1 cellular context compared by ENCODE assay signal in the genomic region with DNA sequence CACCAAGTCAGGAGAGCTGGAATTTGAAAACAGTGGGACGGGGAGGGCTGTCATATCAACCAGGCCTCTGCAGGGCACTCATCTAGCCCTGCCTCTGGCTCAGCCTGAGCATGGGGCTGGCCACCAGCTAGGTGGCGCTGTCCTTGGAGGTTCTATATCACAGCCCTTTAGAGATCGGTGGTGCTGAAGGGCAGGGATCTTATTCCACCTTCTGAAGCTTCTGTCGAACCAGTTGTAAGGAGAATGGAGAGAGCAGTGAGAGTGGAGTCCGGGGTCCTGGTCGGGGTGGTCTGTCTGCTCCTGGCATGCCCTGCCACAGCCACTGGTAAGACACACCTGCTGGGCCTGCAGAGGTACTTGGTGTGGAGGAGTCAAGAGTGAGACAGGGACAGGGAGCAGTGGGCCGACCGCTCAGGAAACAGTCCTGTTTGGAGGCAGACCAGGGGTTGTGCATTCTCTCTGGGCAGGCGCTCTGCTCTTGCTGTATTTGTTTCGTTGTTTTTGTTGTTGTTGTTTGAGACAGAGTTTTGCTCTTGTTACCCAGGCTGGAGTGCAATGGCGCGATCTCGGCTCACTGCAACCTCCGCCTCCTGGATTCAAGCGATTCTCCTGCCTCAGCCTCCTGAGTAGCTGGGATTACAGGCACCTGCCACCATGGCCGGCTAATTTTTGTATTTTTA.
TF ChIP-seq lines count a peak whose summit lies in the region.

A gene with protein sequence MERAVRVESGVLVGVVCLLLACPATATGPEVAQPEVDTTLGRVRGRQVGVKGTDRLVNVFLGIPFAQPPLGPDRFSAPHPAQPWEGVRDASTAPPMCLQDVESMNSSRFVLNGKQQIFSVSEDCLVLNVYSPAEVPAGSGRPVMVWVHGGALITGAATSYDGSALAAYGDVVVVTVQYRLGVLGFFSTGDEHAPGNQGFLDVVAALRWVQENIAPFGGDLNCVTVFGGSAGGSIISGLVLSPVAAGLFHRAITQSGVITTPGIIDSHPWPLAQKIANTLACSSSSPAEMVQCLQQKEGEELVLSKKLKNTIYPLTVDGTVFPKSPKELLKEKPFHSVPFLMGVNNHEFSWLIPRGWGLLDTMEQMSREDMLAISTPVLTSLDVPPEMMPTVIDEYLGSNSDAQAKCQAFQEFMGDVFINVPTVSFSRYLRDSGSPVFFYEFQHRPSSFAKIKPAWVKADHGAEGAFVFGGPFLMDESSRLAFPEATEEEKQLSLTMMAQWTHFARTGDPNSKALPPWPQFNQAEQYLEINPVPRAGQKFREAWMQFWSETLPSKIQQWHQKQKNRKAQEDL (plus strand): TSS at position 202 of the 680 bp plus-strand sequence. CDS start 42 bp downstream, at position 244.

TF ChIP-seq in K562, 482 proteins besides CTCF, POLR2A, EP300 and RAD21 (continued from another document and continues in another):
- TF ChIP-seq PML (IDR thresholded peaks at IDR 0.05; ENCODE audit: low read length) (no peak), ZNF212 (CRISPR knock-in tag; IDR thresholded peaks at IDR 0.05) (no peak), PHB2 (IDR thresholded peaks at IDR 0.05; ENCODE audit: low read depth) (no peak), FOXJ3 (CRISPR knock-in tag; IDR thresholded peaks at IDR 0.05) (no peak), SIRT6 (IDR thresholded peaks at IDR 0.05; ENCODE audit: low read depth, low read length) (no peak), ZNF24 (IDR thresholded peaks at IDR 0.05) (no peak; the same call in 1 of the 2 replicates), ELF2 (CRISPR knock-in tag; IDR thresholded peaks at IDR 0.05) (no peak), HNRNPUL1 (IDR thresholded peaks at IDR 0.05; ENCODE audit: low read length) (no peak), CTBP1 (IDR thresholded peaks at IDR 0.05; ENCODE audit: borderline replicate concordance) (peak; percentile 46; the same call in 1 of the 2 replicates), CHCHD3 (CRISPR knock-in tag; IDR thresholded peaks at IDR 0.05) (no peak), DIDO1 (tag; IDR thresholded peaks at IDR 0.05; ENCODE audit: low read depth) (0 out of 2 replicates have a peak, but pooled peaks have one; percentile 20), IRF2 (CRISPR knock-in tag; IDR thresholded peaks at IDR 0.05) (no peak), PYGO2 (tag; IDR thresholded peaks at IDR 0.05) (no peak), CBX2 (IDR thresholded peaks at IDR 0.05; ENCODE audit: insufficient read depth, low read length, poor library complexity, severe bottlenecking) (no peak), STAT5B (CRISPR knock-in tag; IDR thresholded peaks at IDR 0.05) (no peak), SMAD4 (CRISPR knock-in tag; conservative IDR thresholded peaks at IDR 0.05) (no peak), TCFL5 (CRISPR knock-in tag; conservative IDR thresholded peaks at IDR 0.05) (no peak), BACH1 (tag; IDR thresholded peaks at IDR 0.05) (no peak), ZNF75A (CRISPR knock-in tag; IDR thresholded peaks at IDR 0.05) (no peak), NRF1 (conservative IDR thresholded peaks at IDR 0.05 in 1 of 2, IDR thresholded peaks at IDR 0.05 in 1 of 2) (peak; percentile 37 to 56), SETDB1 (IDR thresholded peaks at IDR 0.05; ENCODE audit: low read length) (no peak), NFE2L1 (tag; IDR thresholded peaks at IDR 0.05; ENCODE audit: borderline replicate concordance, low read depth) (no peak), ZNF764 (CRISPR knock-in tag; IDR thresholded peaks at IDR 0.05; ENCODE audit: low read depth) (no peak), ATF7 (IDR thresholded peaks at IDR 0.05) (peak; percentile 31; the same call in 1 of the 2 replicates)
- TF ChIP-seq, protein P1, sequence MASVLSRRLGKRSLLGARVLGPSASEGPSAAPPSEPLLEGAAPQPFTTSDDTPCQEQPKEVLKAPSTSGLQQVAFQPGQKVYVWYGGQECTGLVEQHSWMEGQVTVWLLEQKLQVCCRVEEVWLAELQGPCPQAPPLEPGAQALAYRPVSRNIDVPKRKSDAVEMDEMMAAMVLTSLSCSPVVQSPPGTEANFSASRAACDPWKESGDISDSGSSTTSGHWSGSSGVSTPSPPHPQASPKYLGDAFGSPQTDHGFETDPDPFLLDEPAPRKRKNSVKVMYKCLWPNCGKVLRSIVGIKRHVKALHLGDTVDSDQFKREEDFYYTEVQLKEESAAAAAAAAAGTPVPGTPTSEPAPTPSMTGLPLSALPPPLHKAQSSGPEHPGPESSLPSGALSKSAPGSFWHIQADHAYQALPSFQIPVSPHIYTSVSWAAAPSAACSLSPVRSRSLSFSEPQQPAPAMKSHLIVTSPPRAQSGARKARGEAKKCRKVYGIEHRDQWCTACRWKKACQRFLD (CRISPR knock-in tag; IDR thresholded peaks at IDR 0.05), result no peak
- TF ChIP-seq, protein P2, sequence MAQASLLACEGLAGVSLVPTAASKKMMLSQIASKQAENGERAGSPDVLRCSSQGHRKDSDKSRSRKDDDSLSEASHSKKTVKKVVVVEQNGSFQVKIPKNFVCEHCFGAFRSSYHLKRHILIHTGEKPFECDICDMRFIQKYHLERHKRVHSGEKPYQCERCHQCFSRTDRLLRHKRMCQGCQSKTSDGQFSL (CRISPR knock-in tag; IDR thresholded peaks at IDR 0.05), result no peak
- TF ChIP-seq, protein P2 (tag; IDR thresholded peaks at IDR 0.05), result no peak
- TF ChIP-seq, protein P3, sequence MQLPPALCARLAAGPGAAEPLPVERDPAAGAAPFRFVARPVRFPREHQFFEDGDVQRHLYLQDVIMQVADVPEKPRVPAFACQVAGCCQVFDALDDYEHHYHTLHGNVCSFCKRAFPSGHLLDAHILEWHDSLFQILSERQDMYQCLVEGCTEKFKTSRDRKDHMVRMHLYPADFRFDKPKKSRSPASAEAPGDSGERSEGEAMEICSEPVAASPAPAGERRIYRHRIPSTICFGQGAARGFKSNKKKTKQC (CRISPR knock-in tag; IDR thresholded peaks at IDR 0.05), result no peak
- TF ChIP-seq, protein P4, sequence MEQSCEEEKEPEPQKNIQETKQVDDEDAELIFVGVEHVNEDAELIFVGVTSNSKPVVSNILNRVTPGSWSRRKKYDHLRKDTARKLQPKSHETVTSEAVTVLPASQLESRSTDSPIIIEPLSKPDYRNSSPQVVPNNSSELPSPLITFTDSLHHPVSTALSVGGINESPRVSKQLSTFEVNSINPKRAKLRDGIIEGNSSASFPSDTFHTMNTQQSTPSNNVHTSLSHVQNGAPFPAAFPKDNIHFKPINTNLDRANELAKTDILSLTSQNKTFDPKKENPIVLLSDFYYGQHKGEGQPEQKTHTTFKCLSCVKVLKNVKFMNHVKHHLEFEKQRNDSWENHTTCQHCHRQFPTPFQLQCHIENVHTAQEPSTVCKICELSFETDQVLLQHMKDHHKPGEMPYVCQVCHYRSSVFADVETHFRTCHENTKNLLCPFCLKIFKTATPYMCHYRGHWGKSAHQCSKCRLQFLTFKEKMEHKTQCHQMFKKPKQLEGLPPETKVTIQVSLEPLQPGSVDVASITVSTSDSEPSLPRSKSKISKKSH (CRISPR knock-in tag; IDR thresholded peaks at IDR 0.05), result no peak
- TF ChIP-seq, protein P5, sequence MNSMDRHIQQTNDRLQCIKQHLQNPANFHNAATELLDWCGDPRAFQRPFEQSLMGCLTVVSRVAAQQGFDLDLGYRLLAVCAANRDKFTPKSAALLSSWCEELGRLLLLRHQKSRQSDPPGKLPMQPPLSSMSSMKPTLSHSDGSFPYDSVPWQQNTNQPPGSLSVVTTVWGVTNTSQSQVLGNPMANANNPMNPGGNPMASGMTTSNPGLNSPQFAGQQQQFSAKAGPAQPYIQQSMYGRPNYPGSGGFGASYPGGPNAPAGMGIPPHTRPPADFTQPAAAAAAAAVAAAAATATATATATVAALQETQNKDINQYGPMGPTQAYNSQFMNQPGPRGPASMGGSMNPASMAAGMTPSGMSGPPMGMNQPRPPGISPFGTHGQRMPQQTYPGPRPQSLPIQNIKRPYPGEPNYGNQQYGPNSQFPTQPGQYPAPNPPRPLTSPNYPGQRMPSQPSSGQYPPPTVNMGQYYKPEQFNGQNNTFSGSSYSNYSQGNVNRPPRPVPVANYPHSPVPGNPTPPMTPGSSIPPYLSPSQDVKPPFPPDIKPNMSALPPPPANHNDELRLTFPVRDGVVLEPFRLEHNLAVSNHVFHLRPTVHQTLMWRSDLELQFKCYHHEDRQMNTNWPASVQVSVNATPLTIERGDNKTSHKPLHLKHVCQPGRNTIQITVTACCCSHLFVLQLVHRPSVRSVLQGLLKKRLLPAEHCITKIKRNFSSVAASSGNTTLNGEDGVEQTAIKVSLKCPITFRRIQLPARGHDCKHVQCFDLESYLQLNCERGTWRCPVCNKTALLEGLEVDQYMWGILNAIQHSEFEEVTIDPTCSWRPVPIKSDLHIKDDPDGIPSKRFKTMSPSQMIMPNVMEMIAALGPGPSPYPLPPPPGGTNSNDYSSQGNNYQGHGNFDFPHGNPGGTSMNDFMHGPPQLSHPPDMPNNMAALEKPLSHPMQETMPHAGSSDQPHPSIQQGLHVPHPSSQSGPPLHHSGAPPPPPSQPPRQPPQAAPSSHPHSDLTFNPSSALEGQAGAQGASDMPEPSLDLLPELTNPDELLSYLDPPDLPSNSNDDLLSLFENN (IDR thresholded peaks at IDR 0.05; ENCODE audit: low read depth in 2 of 2, low read length in 2 of 2), result no peak
- TF ChIP-seq, protein P6, sequence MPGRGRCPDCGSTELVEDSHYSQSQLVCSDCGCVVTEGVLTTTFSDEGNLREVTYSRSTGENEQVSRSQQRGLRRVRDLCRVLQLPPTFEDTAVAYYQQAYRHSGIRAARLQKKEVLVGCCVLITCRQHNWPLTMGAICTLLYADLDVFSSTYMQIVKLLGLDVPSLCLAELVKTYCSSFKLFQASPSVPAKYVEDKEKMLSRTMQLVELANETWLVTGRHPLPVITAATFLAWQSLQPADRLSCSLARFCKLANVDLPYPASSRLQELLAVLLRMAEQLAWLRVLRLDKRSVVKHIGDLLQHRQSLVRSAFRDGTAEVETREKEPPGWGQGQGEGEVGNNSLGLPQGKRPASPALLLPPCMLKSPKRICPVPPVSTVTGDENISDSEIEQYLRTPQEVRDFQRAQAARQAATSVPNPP (IDR thresholded peaks at IDR 0.05; ENCODE audit: borderline replicate concordance, insufficient read depth, insufficient read length), result no peak
- TF ChIP-seq, protein P7, sequence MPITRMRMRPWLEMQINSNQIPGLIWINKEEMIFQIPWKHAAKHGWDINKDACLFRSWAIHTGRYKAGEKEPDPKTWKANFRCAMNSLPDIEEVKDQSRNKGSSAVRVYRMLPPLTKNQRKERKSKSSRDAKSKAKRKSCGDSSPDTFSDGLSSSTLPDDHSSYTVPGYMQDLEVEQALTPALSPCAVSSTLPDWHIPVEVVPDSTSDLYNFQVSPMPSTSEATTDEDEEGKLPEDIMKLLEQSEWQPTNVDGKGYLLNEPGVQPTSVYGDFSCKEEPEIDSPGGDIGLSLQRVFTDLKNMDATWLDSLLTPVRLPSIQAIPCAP (CRISPR knock-in tag; IDR thresholded peaks at IDR 0.05; ENCODE audit: borderline replicate concordance), result no peak
- TF ChIP-seq, protein P8, sequence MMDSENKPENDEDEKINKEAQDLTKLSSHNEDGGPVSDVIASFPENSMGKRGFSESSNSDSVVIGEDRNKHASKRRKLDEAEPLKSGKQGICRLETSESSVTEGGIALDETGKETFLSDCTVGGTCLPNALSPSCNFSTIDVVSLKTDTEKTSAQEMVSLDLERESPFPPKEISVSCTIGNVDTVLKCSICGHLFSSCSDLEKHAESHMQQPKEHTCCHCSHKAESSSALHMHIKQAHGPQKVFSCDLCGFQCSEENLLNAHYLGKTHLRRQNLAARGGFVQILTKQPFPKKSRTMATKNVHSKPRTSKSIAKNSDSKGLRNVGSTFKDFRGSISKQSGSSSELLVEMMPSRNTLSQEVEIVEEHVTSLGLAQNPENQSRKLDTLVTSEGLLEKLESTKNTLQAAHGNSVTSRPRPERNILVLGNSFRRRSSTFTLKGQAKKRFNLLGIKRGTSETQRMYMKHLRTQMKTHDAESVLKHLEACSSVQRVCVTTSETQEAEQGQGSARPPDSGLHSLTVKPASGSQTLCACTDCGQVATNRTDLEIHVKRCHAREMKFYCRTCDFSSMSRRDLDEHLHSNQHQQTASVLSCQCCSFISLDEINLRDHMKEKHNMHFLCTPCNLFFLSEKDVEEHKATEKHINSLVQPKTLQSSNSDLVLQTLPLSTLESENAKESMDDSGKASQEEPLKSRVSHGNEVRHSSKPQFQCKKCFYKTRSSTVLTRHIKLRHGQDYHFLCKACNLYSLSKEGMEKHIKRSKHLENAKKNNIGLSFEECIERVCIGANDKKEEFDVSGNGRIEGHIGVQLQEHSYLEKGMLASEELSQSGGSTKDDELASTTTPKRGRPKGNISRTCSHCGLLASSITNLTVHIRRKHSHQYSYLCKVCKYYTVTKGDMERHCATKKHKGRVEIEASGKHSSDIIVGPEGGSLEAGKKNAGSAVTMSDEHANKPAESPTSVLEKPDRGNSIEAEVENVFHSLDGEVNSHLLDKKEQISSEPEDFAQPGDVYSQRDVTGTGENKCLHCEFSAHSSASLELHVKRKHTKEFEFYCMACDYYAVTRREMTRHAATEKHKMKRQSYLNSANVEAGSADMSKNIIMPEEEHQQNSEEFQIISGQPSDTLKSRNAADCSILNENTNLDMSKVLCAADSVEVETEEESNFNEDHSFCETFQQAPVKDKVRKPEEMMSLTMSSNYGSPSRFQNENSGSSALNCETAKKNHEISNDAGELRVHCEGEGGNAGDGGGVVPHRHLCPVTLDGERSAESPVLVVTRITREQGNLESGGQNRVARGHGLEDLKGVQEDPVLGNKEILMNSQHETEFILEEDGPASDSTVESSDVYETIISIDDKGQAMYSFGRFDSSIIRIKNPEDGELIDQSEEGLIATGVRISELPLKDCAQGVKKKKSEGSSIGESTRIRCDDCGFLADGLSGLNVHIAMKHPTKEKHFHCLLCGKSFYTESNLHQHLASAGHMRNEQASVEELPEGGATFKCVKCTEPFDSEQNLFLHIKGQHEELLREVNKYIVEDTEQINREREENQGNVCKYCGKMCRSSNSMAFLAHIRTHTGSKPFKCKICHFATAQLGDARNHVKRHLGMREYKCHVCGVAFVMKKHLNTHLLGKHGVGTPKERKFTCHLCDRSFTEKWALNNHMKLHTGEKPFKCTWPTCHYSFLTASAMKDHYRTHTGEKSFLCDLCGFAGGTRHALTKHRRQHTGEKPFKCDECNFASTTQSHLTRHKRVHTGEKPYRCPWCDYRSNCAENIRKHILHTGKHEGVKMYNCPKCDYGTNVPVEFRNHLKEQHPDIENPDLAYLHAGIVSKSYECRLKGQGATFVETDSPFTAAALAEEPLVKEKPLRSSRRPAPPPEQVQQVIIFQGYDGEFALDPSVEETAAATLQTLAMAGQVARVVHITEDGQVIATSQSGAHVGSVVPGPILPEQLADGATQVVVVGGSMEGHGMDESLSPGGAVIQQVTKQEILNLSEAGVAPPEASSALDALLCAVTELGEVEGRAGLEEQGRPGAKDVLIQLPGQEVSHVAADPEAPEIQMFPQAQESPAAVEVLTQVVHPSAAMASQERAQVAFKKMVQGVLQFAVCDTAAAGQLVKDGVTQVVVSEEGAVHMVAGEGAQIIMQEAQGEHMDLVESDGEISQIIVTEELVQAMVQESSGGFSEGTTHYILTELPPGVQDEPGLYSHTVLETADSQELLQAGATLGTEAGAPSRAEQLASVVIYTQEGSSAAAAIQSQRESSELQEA (IDR thresholded peaks at IDR 0.05; ENCODE audit: low read depth), result no peak
- TF ChIP-seq, protein P9, sequence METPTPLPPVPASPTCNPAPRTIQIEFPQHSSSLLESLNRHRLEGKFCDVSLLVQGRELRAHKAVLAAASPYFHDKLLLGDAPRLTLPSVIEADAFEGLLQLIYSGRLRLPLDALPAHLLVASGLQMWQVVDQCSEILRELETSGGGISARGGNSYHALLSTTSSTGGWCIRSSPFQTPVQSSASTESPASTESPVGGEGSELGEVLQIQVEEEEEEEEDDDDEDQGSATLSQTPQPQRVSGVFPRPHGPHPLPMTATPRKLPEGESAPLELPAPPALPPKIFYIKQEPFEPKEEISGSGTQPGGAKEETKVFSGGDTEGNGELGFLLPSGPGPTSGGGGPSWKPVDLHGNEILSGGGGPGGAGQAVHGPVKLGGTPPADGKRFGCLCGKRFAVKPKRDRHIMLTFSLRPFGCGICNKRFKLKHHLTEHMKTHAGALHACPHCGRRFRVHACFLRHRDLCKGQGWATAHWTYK (CRISPR knock-in tag; IDR thresholded peaks at IDR 0.05), result no peak
